8 cellular contexts compared by ENCODE assay signal in the genomic region with DNA sequence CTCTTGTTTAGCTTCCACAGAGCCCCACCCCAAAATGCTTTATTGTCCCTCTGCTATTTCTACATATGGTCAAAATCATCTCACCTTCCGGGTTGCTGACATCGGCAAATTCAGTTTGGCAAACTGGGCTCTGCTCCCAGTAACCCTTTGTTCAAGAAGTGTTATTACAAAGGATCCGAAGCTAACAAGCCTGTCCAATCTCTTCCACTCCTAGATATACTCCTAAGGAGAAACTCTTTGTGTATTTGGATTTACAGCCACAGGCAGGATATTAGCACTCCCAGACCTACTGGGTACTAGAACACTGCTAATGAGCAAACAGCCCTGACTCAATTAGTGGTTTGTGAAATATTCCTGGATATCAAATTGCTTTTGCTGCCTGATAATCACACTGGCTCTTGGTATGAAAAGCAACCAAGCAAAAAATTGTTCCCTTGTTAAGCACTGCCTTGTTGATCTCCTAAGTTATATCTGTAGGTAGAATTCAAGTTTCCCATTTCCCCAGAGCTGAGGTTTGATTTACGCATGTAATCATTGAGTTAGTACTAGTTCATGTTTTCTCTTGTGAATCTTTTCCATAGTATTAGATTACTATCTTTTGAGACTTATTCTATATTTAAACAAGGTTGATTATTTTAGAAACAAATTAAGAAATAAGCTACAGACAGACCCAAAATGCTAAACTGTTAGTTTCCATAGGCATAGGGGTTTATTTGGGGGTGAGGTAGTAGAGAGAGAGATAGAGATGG. TPM values are rescaled to one million over a fixed set of nuclear protein-coding genes. Genes with fewer than 3 reads are reported as not detected.
A peak's percentile ranks its signal among the peaks of the same experiment; 100 is the strongest.
DNase-seq lines count a peak whose midpoint lies in the region; ATAC-seq and TF ChIP-seq lines count a peak whose summit lies in the region.

No MANE protein-coding gene starts in this region.

- POLR2A ChIA-PET in CD4-positive, alpha-beta T cell (lab: Charles Lee): no interaction called here
- POLR2A ChIA-PET in activated CD8-positive, alpha-beta T cell treated with anti-CD3 and anti-CD28 coated beads for 36 hours (lab: Charles Lee): no interaction called here

- H3K27ac ChIP-seq in CD4-positive, alpha-beta T cell (ENCODE audit: low read depth, low read length): no peak overlapping the region

- peak overlapping the region; percentile 94 for H3K27ac Mint-ChIP-seq in CD4-positive, alpha-beta T cell
- no peak overlapping the region for H3K27ac Mint-ChIP-seq in activated CD8-positive, alpha-beta T cell treated with anti-CD3 and anti-CD28 coated beads for 36 hours

- H3K4me1 Mint-ChIP-seq in CD4-positive, alpha-beta T cell (ENCODE audit: low read depth): peaks cover 18% of the 10 kb centered on the region
- peaks cover 9% of the 10 kb centered on the region for H3K4me1 Mint-ChIP-seq in activated CD8-positive, alpha-beta T cell treated with anti-CD3 and anti-CD28 coated beads for 36 hours (ENCODE audit: low read depth)

- H3K27me3 Mint-ChIP-seq in CD4-positive, alpha-beta T cell: peaks cover 11% of the 10 kb centered on the region
- peaks cover 1% of the 10 kb centered on the region for H3K27me3 Mint-ChIP-seq in activated CD8-positive, alpha-beta T cell treated with anti-CD3 and anti-CD28 coated beads for 36 hours

- no peak for TF ChIP-seq POLR2A in NB4 (IDR thresholded peaks at IDR 0.05; ENCODE audit: extremely low read depth, insufficient read length)

- DNase-seq in CD4-positive, alpha-beta T cell: no peak
- DNase-seq in NB4 (ENCODE audit: low read depth) (peak; percentile 8), globus pallidus (ENCODE audit: low spot score) (peak; percentile 13), sciatic nerve (ENCODE audit: low spot score) (peak; percentile 59), NOMO-1 treated with dmso at 0.1 percent for 144 hours (lab: John Stamatoyannopoulos, UW; ENCODE audit: unreplicated experiment) (no peak), GM19238 (ENCODE audit: insufficient read length, low spot score) (no peak)
- DNase-seq in activated CD8-positive, alpha-beta T cell treated with anti-CD3 and anti-CD28 coated beads for 36 hours: no peak

- H3K27me3 ChIP-seq in CD4-positive, alpha-beta T cell (ENCODE audit: control insufficient read depth, insufficient read depth, low read length): no peaks in the 10 kb centered on the region

- H3K4me3 Mint-ChIP-seq in CD4-positive, alpha-beta T cell: peak overlapping the region; percentile 95
- H3K4me3 Mint-ChIP-seq in activated CD8-positive, alpha-beta T cell treated with anti-CD3 and anti-CD28 coated beads for 36 hours: peak overlapping the region; percentile 5

- H3K4me3 ChIP-seq in NB4 (ENCODE audit: low read depth, low read length): no peak overlapping the region

- CTCF ChIA-PET in CD4-positive, alpha-beta T cell (lab: Charles Lee): interaction anchor here (1.2 kb wide), 1 partner anchor 61 kb away, joined by 3 read pairs; no protein-coding TSS in a partner anchor
- CTCF ChIA-PET in activated CD8-positive, alpha-beta T cell treated with anti-CD3 and anti-CD28 coated beads for 36 hours (lab: Charles Lee): interaction anchor here (1.2 kb wide), 2 partner anchors 7 to 919 kb away, joined by 3 to 5 read pairs; no protein-coding TSS in a partner anchor

- no peak for TF ChIP-seq CTCF in CD4-positive, alpha-beta T cell (IDR thresholded peaks at IDR 0.05)
- TF ChIP-seq CTCF in NB4 (IDR thresholded peaks at IDR 0.05; ENCODE audit: low read depth, low read length): no peak
- TF ChIP-seq CTCF in activated CD8-positive, alpha-beta T cell treated with anti-CD3 and anti-CD28 coated beads for 36 hours (IDR thresholded peaks at IDR 0.05): no peak

- intact Hi-C loops in CD4-positive, alpha-beta T cell (cut with DNase I, micrococcal nuclease): loop anchor here (5.0 to 10.0 kb wide), 5 partner anchors 233 to 1032 kb away; partner anchors contain the start of genes HOOK1 (in 1 of the 2) and OMA1 (in 1 of the 2)
- intact Hi-C loops in activated CD8-positive, alpha-beta T cell treated with anti-CD3 and anti-CD28 coated beads for 36 hours (cut with micrococcal nuclease): loop anchor here (10.0 kb wide), 2 partner anchors 265 to 515 kb away; partner anchors contain the start of gene FGGY
- intact Hi-C loops in sciatic nerve (cut with DNase I): loop anchor here (10.0 kb wide), 3 partner anchors 125 to 975 kb away; no protein-coding TSS in a partner anchor

- H3K36me3 Mint-ChIP-seq in CD4-positive, alpha-beta T cell (ENCODE audit: low read depth): peaks cover 27% of the 10 kb centered on the region
- H3K36me3 Mint-ChIP-seq in activated CD8-positive, alpha-beta T cell treated with anti-CD3 and anti-CD28 coated beads for 36 hours (ENCODE audit: low read depth): peaks cover 24% of the 10 kb centered on the region

- H3K9me3 ChIP-seq in CD4-positive, alpha-beta T cell (ENCODE audit: control insufficient read depth, low read length): no peaks in the 10 kb centered on the region

- H3K9me3 Mint-ChIP-seq in CD4-positive, alpha-beta T cell: no peaks in the 10 kb centered on the region
- H3K9me3 Mint-ChIP-seq in activated CD8-positive, alpha-beta T cell treated with anti-CD3 and anti-CD28 coated beads for 36 hours: no peaks in the 10 kb centered on the region

- no peak for ATAC-seq in CD4-positive, alpha-beta T cell (ENCODE audit: poor library complexity)
- no peak for ATAC-seq in activated CD8-positive, alpha-beta T cell treated with anti-CD3 and anti-CD28 coated beads for 36 hours
- no peak for ATAC-seq in sciatic nerve
- no peak for ATAC-seq in GM19324 (IDR thresholded peaks at IDR 0.05; ENCODE audit: low FRiP score, unreplicated experiment)

RNA-seq across cellular contexts. Expression of gene JUN, which starts 3.8 kb away (rescaled TPM):
- total RNA-seq in CD4-positive, alpha-beta T cell: 100 to 1,000 TPM; 585 to 588 TPM
- total RNA-seq in activated CD8-positive, alpha-beta T cell treated with anti-CD3 and anti-CD28 coated beads for 36 hours: 10 to 100 TPM; 51.4 to 53.2 TPM
- 179 TPM for total RNA-seq in sciatic nerve

Comparison
In these comparisons a context has a peak if more than half of its experiments do, and no peak if none do; other contexts are left out.
1. DNase-seq: peak in NB4 (single experiment), globus pallidus (single experiment) and sciatic nerve (single experiment); none in CD4-positive, alpha-beta T cell (0 of 10), activated CD8-positive, alpha-beta T cell treated with anti-CD3 and anti-CD28 coated beads for 36 hours (single experiment), NOMO-1 treated with dmso at 0.1 percent for 144 hours (single experiment) and GM19238 (single experiment).